ENCODE assay signal across 1 cellular context in genomic region chr4:138665851-138666250, GRCh38.
TF ChIP-seq lines count a peak whose summit lies in the region.

No MANE protein-coding gene starts in this region.

TF ChIP-seq in H1, 55 proteins besides CTCF, POLR2A, EP300 and RAD21 (continued from another document):
- TF ChIP-seq CHD7 (IDR thresholded peaks at IDR 0.05; ENCODE audit: insufficient replicate concordance, low read length), result no peak
- no peak for TF ChIP-seq ZNF274 (IDR thresholded peaks at IDR 0.05; ENCODE audit: borderline replicate concordance, extremely low read depth, low read length)
- no peak for TF ChIP-seq BRCA1 (IDR thresholded peaks at IDR 0.05; ENCODE audit: low read depth, low read length)
- no peak for TF ChIP-seq TAF1 (IDR thresholded peaks at IDR 0.05; ENCODE audit: low read depth, low read length)
- no peak for TF ChIP-seq GTF2F1 (IDR thresholded peaks at IDR 0.05; ENCODE audit: borderline replicate concordance, low read depth, low read length)
- TF ChIP-seq SP4 (IDR thresholded peaks at IDR 0.05; ENCODE audit: low read length), result no peak
